8 cellular contexts compared by ENCODE assay signal in genomic region chr3:95923496-95924210, GRCh38.
A peak's percentile ranks its signal among the peaks of the same experiment; 100 is the strongest.
DNase-seq lines count a peak whose midpoint lies in the region; TF ChIP-seq lines count a peak whose summit lies in the region.

No MANE protein-coding gene starts in this region.

- no peaks in the 10 kb centered on the region for H3K36me3 ChIP-seq in A673 (ENCODE audit: insufficient read depth, low read length, poor library complexity, severe bottlenecking)
- no peaks in the 10 kb centered on the region for H3K36me3 ChIP-seq in mesenchymal stem cell (ENCODE audit: control insufficient read depth in 1 of 2, insufficient read depth in 2 of 2, low read depth in 1 of 2, low read length in 2 of 2)

- H3K14ac ChIP-seq in mesenchymal stem cell (ENCODE audit: low read length in 2 of 2) = no peak overlapping the region

- POLR2A ChIA-PET in A673 (lab: Charles Lee; ENCODE audit: low non-redundant PET) = no interaction called here

- H4K8ac ChIP-seq in mesenchymal stem cell (ENCODE audit: low read length) = no peak overlapping the region

- H3K23ac ChIP-seq in mesenchymal stem cell (ENCODE audit: low read length in 2 of 2) = no peak overlapping the region

- H3K4me2 ChIP-seq in mesenchymal stem cell (ENCODE audit: low read length, poor library complexity, severe bottlenecking) = no peak overlapping the region

- H3K4me3 ChIP-seq in A673 (ENCODE audit: low read depth, low read length, poor library complexity, severe bottlenecking) (no peak overlapping the region), mesenchymal stem cell (ENCODE audit: insufficient read depth in 1 of 2, low read depth in 1 of 2, low read length in 2 of 2) (peak overlapping the region in 1 of 2 experiments; percentile 31)

- no peaks in the 10 kb centered on the region for H3K4me1 Mint-ChIP-seq in HFFc6 (ENCODE audit: low read depth)

- peak overlapping the region in 1 of 2 experiments; percentile 10 for H2BK12ac ChIP-seq in mesenchymal stem cell (ENCODE audit: low read length in 2 of 2)

- H3K18ac ChIP-seq in mesenchymal stem cell (ENCODE audit: low read depth in 1 of 2, low read length in 2 of 2) = peak overlapping the region in 1 of 2 experiments; percentile 12

- H4K91ac ChIP-seq in mesenchymal stem cell (ENCODE audit: low read length) = no peak overlapping the region

- CTCF ChIA-PET in A673 (lab: Charles Lee) = no interaction called here

- H3K4ac ChIP-seq in mesenchymal stem cell (ENCODE audit: low read depth in 1 of 2, low read length in 2 of 2) = no peak overlapping the region

- BruUV-seq in A673 (replicated peaks; lab: Mats Ljungman, UMichigan) = no TSS peak

- 24% methylated on average over 3 of the region's 3 CpGs for WGBS in mesenchymal stem cell

- no peaks in the 10 kb centered on the region for H3K4me1 ChIP-seq in A673 (ENCODE audit: insufficient read depth, low read length, poor library complexity, severe bottlenecking)
- peaks cover 3% of the 10 kb centered on the region for H3K4me1 ChIP-seq in mesenchymal stem cell (ENCODE audit: control insufficient read depth, insufficient read depth, low read depth, low read length)

- no peaks in the 10 kb centered on the region for H3K27me3 Mint-ChIP-seq in HFFc6 (ENCODE audit: insufficient read depth)

- H3K27ac Mint-ChIP-seq in HFFc6 = no peak overlapping the region

- no peaks in the 10 kb centered on the region for H3K79me1 ChIP-seq in mesenchymal stem cell (replicated peaks; ENCODE audit: low read length, poor library complexity, severe bottlenecking)

- TF ChIP-seq CTCF in A673 (conservative IDR thresholded peaks at IDR 0.05; ENCODE audit: low read depth, low read length) = no peak
- no peak for TF ChIP-seq CTCF in HFFc6 (IDR thresholded peaks at IDR 0.05)

- H3K4me3 Mint-ChIP-seq in HFFc6 = no peak overlapping the region

- peak overlapping the region; percentile 61 for H2BK120ac ChIP-seq in mesenchymal stem cell (ENCODE audit: low read depth, low read length)

- intact Hi-C loops in A673 (cut with micrococcal nuclease; ENCODE audit: unreplicated experiment) (no loop called here), posterior vena cava (cut with DNase I) (loop anchor here in 1 of 2 donors (10.0 kb wide), 1 partner anchor 969 kb away; no protein-coding TSS in a partner anchor)

- H2AK5ac ChIP-seq in mesenchymal stem cell (ENCODE audit: low read length, severe bottlenecking) = no peak overlapping the region

- H3K9me3 Mint-ChIP-seq in HFFc6 = peaks cover 15% of the 10 kb centered on the region

- DNase-seq in A673 (ENCODE audit: low spot score) = peak; percentile 1
- peak; percentile 16 for DNase-seq in HFFc6
- peak; percentile 76 for DNase-seq in brain pericyte (ENCODE audit: low read depth, low spot score)
- DNase-seq in mesenchymal stem cell = peak; percentile 100
- DNase-seq in amygdala (lab: John Stamatoyannopoulos, UW) = no peak
- no peak for DNase-seq in NCI-H2227 (lab: John Stamatoyannopoulos, UW; ENCODE audit: unreplicated experiment)
- no peak for DNase-seq in posterior vena cava (ENCODE audit: low spot score)
- DNase-seq in NCI-H2107 (lab: John Stamatoyannopoulos, UW) = no peak

- H3K9me3 ChIP-seq in A673 (ENCODE audit: low read depth, low read length, poor library complexity, severe bottlenecking) (peaks cover 19% of the 10 kb centered on the region), mesenchymal stem cell (ENCODE audit: control insufficient read depth, low read length) (no peaks in the 10 kb centered on the region)

- H2BK5ac ChIP-seq in mesenchymal stem cell (ENCODE audit: low read depth, low read length, poor library complexity, severe bottlenecking) = no peak overlapping the region

- peak overlapping the region; percentile 92 for H3K9ac ChIP-seq in mesenchymal stem cell (ENCODE audit: low read length)

- no peak overlapping the region for H2BK15ac ChIP-seq in mesenchymal stem cell (ENCODE audit: low read depth, poor library complexity, severe bottlenecking)

- no peak overlapping the region for H2AFZ ChIP-seq in mesenchymal stem cell (ENCODE audit: low read depth, low read length)

- H3K27ac ChIP-seq in A673 (ENCODE audit: low read depth, low read length, poor library complexity, severe bottlenecking) (no peak overlapping the region), mesenchymal stem cell (ENCODE audit: low read length, poor library complexity, severe bottlenecking) (peak overlapping the region; percentile 45)

- H3K36me3 Mint-ChIP-seq in HFFc6 (ENCODE audit: low read depth) = no peaks in the 10 kb centered on the region

- H3K27me3 ChIP-seq in A673 (replicated peaks; ENCODE audit: insufficient read depth, low read depth, low read length, poor library complexity) = no peaks in the 10 kb centered on the region
- no peaks in the 10 kb centered on the region for H3K27me3 ChIP-seq in mesenchymal stem cell (ENCODE audit: control insufficient read depth in 1 of 2, insufficient read depth in 1 of 2, low read length in 2 of 2)

Comparison
In these comparisons a context has a peak if more than half of its experiments do, and no peak if none do; other contexts are left out.
1. DNase-seq: peak in A673 (single experiment), HFFc6 (single experiment), brain pericyte (single experiment) and mesenchymal stem cell (single experiment); none in amygdala (0 of 56), NCI-H2227 (single experiment), posterior vena cava (single experiment) and NCI-H2107 (single experiment).